In genomic region chrX:6599230-6599629, GRCh38 we compare ENCODE assay signal across 25 cellular contexts.
"Had no signal": no experiment of that assay in that cellular context is flagged by ENCODE, and none has a peak within 500 bp of the region (broad histone marks: within the 10 kb centered on the region; RNA-seq: fewer than 3 reads in every experiment).

No MANE protein-coding gene starts in this region.

- H3K9ac ChIP-seq: neural progenitor cell, parathyroid adenoma had no signal

- H3K4me2 ChIP-seq: neural progenitor cell had no signal

- H3K27me3 ChIP-seq: neural progenitor cell, ovary, stomach, thyroid gland, tibial nerve, upper lobe of left lung, vagina had no signal

- H2AFZ ChIP-seq: neural progenitor cell, parathyroid adenoma had no signal

- H3K27ac ChIP-seq: neural progenitor cell, ovary, parathyroid adenoma, psoas muscle, skin epidermis, stomach, thoracic aorta, thyroid gland, tibial nerve, upper lobe of left lung, vagina had no signal

- H3K9me3 ChIP-seq: ovary, psoas muscle, thoracic aorta, thyroid gland, tibial nerve, upper lobe of left lung, vagina had no signal

- H3K4me1 ChIP-seq: neural progenitor cell, parathyroid adenoma, psoas muscle, stomach, thyroid gland, tibial nerve, upper lobe of left lung, vagina had no signal

- H3K4me3 ChIP-seq: neural progenitor cell, ovary, psoas muscle, skin epidermis, stomach, thoracic aorta, thyroid gland, tibial nerve, upper lobe of left lung, vagina had no signal

- H3K36me3 ChIP-seq: neural progenitor cell, ovary, stomach, thoracic aorta, thyroid gland, tibial nerve, upper lobe of left lung, vagina had no signal

- DNase-seq: naive thymus-derived CD4-positive, alpha-beta T cell; natural killer cell; occipital lobe; ovary; posterior cingulate gyrus; psoas muscle; right cardiac atrium; stimulated activated CD4-positive, alpha-beta T cell treated with anti-CD3 and anti-CD28 coated beads, Interleukin-15, amount 100 ng/mL, for 24 hours; stimulated activated CD4-positive, alpha-beta T cell treated with anti-CD3 and anti-CD28 coated beads, Interleukin-2, amount 100 ng/mL, for 24 hours; stimulated activated CD4-positive, alpha-beta T cell treated with anti-CD3 and anti-CD28 coated beads, Interleukin-2, amount 100 ng/mL, for 48 hours; stimulated activated CD4-positive, alpha-beta T cell treated with anti-CD3 and anti-CD28 coated beads, Interleukin-4, amount 100 ng/mL, for 24 hours; stimulated activated naive B cell treated with anti-CD40 and anti-IgM and Interleukin-4, amounts not matched to agents 10 μg/mL and 1 μg/mL and 100 μg/mL, for 72 hours; stimulated activated naive CD4-positive, alpha-beta T cell treated with Interleukin-2 at 50 U/mL for 16 hours; stomach; thyroid gland; upper lobe of left lung had no signal

- H3K79me2 ChIP-seq: parathyroid adenoma had no signal

- ATAC-seq: naive thymus-derived CD4-positive, alpha-beta T cell; natural killer cell; psoas muscle; right cardiac atrium; sciatic nerve; stimulated activated effector memory CD8-positive, alpha-beta T cell treated with anti-CD3 and anti-CD28 coated beads, Interleukin-12 subunit alpha, Interleukin-12 subunit beta, amount 100 ng/mL, for 72 hours; stimulated activated naive B cell treated with anti-CD40 and anti-IgM and Interleukin-4, amounts not matched to agents 10 μg/mL and 1 μg/mL and 100 μg/mL, for 72 hours had no signal

- FAIRE-seq: urothelium cell line had no signal
